15 cellular contexts compared by ENCODE assay signal in the genomic region with DNA sequence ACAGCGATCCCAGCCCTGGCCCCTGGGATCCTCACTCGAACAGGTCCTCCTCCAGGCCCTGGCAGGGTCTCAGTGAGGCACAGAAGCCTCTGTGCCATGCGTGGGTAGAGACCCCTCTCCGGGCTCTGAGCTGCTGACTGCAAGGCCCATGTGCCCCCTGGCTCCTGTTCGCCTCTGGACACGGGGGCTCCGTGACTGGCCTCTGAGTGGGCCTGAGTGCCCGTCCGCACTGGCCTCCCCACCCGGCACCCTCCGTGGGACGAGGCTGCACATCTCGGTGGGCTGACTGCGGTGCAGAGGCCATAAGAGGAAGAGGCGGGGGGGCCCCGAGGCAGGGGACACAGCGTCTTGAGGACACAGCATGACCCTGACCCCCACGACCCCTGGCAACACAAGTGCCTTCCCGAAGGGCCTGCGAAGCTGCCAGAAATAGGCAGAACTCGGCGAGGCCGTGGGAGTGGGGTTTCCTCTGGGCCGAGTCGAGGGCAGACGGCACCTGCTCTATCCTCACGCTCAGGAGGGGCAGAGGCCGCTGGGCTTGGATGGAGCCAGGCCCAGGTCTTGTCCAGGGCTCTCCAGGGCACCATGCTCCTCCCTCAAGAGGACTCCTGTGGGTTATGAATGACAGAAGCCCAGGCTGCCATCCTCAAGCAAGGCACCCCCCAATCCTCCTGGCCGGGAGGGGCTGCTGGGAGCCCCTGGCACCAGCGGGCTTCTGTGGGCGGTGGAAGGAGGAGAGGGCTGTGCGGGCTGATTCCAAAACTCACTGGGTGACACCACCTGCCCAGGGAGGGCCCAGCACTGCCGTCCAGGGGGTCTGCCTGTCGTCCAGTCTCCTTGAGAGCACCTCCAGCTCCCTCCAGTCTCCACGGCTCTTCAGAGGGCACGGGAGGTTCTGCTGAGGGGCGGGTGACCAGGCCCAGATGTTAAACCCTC. TPM values are rescaled to one million over a fixed set of nuclear protein-coding genes. Genes with fewer than 3 reads are reported as not detected.
DNase-seq lines count a peak whose midpoint lies in the region; ATAC-seq and TF ChIP-seq lines count a peak whose summit lies in the region.
"Had no signal": no experiment of that assay in that cellular context is flagged by ENCODE, and none has a peak within 500 bp of the region (broad histone marks: within the 10 kb centered on the region; RNA-seq: fewer than 3 reads in every experiment).

No MANE protein-coding gene starts in this region.

- peaks cover 74% of the 10 kb centered on the region for H3K36me3 ChIP-seq in effector memory CD4-positive, alpha-beta T cell (ENCODE audit: control insufficient read depth, insufficient read depth, low read length)
- H3K36me3 ChIP-seq in mucosa of descending colon (ENCODE audit: low read depth) (no peaks in the 10 kb centered on the region), transverse colon (no peaks in the 10 kb centered on the region)

- H3K9me3 Mint-ChIP-seq in activated T-cell treated with anti-CD3 and anti-CD28 coated beads, Interleukin-2, amount 50 U/mL, for 24 hours = no peaks in the 10 kb centered on the region
- H3K9me3 Mint-ChIP-seq: naive B cell had no signal

- H3K4me3 Mint-ChIP-seq in activated T-cell treated with anti-CD3 and anti-CD28 coated beads, Interleukin-2, amount 50 U/mL, for 24 hours = no peak overlapping the region

- DNase-seq in activated T-cell treated with anti-CD3 and anti-CD28 coated beads, Interleukin-2, amount 50 U/mL, for 24 hours = no peak
- DNase-seq in activated T-cell treated with anti-CD3 and anti-CD28 coated beads for 4 hours (no peak), mucosa of descending colon (peak in 2 of 3 donors; percentile 25 to 50), transverse colon (peak; percentile 5), NCI-H748 (lab: John Stamatoyannopoulos, UW; ENCODE audit: unreplicated experiment) (no peak)
- DNase-seq in effector memory CD4-positive, alpha-beta T cell = no peak
- DNase-seq: activated CD4-positive, alpha-beta T cell treated with anti-CD3 and anti-CD28 coated beads for 1 hour; glutamatergic neuron; naive B cell; NCI-H1694 treated with DMSO at 0.1 percent for 48 hours; NCI-H510A; stimulated activated naive CD4-positive, alpha-beta T cell; T-helper 1 cell had no signal

- ATAC-seq in mucosa of descending colon = no peak
- no peak for ATAC-seq in GM18909 (IDR thresholded peaks at IDR 0.05; ENCODE audit: poor library complexity, unreplicated experiment)
- ATAC-seq in HG02610 (IDR thresholded peaks at IDR 0.05; ENCODE audit: unreplicated experiment) = no peak

- peaks cover 58% of the 10 kb centered on the region for H3K4me1 Mint-ChIP-seq in activated T-cell treated with anti-CD3 and anti-CD28 coated beads, Interleukin-2, amount 50 U/mL, for 24 hours (ENCODE audit: low read depth)

- no peak for TF ChIP-seq CTCF in mucosa of descending colon (IDR thresholded peaks at IDR 0.05)
- TF ChIP-seq CTCF in transverse colon (IDR thresholded peaks at IDR 0.05) = no peak

- TF ChIP-seq EP300 in transverse colon (IDR thresholded peaks at IDR 0.05; ENCODE audit: low read depth) = no peak

- no peaks in the 10 kb centered on the region for H3K27me3 Mint-ChIP-seq in activated T-cell treated with anti-CD3 and anti-CD28 coated beads, Interleukin-2, amount 50 U/mL, for 24 hours
- H3K27me3 Mint-ChIP-seq: naive B cell had no signal

- H3K9me3 ChIP-seq in effector memory CD4-positive, alpha-beta T cell (ENCODE audit: control insufficient read depth, low read length) = no peaks in the 10 kb centered on the region
- H3K9me3 ChIP-seq in mucosa of descending colon (no peaks in the 10 kb centered on the region), transverse colon (no peaks in the 10 kb centered on the region)

- H3K27ac ChIP-seq in effector memory CD4-positive, alpha-beta T cell (ENCODE audit: insufficient read depth, low read length, poor library complexity, severe bottlenecking) = peak overlapping the region; percentile 17
- H3K27ac ChIP-seq in transverse colon = no peak overlapping the region

- no peak for TF ChIP-seq POLR2A in transverse colon (IDR thresholded peaks at IDR 0.05)

- in situ Hi-C loops in transverse colon (cut with MboI; ENCODE audit: low pct_ligation_motif_present in 1 of 4, low pct_unique_long_range_greater_than_20kb in 1 of 4, low sequenced_read_pairs in 3 of 4) = no loop called here

- H3K4me1 ChIP-seq in effector memory CD4-positive, alpha-beta T cell (ENCODE audit: control insufficient read depth, insufficient read depth, low read length, poor library complexity, severe bottlenecking) = peaks cover 39% of the 10 kb centered on the region
- peaks cover 16% of the 10 kb centered on the region for H3K4me1 ChIP-seq in mucosa of descending colon (ENCODE audit: low read depth)
- H3K4me1 ChIP-seq in transverse colon = peaks cover 10 to 18% (median 14%) of the 10 kb centered on the region in 4 donors

- H3K27ac Mint-ChIP-seq in activated T-cell treated with anti-CD3 and anti-CD28 coated beads, Interleukin-2, amount 50 U/mL, for 24 hours = peak overlapping the region; percentile 82
- H3K27ac Mint-ChIP-seq: naive B cell had no signal

- no peak overlapping the region for H3K4me3 ChIP-seq in effector memory CD4-positive, alpha-beta T cell (ENCODE audit: insufficient read depth, low read depth, low read length, poor library complexity, severe bottlenecking)
- H3K4me3 ChIP-seq in mucosa of descending colon = no peak overlapping the region
- no peak overlapping the region for H3K4me3 ChIP-seq in transverse colon

- H3K36me3 Mint-ChIP-seq in activated T-cell treated with anti-CD3 and anti-CD28 coated beads, Interleukin-2, amount 50 U/mL, for 24 hours (ENCODE audit: low read depth) = peaks cover 33% of the 10 kb centered on the region
- H3K36me3 Mint-ChIP-seq: naive B cell had no signal

- WGBS in transverse colon (ENCODE audit: low coverage in 1 of 2), 2 donors = 90% methylated on average over 36 of the region's 37 CpGs; no CpG with 5 or more reads in 1 of the 2 donors

- intact Hi-C loops in mucosa of descending colon (cut with DNase I, micrococcal nuclease) (no loop called here), transverse colon (cut with DNase I; ENCODE audit: low total_unique reads) (no loop called here)

- no peaks in the 10 kb centered on the region for H3K27me3 ChIP-seq in effector memory CD4-positive, alpha-beta T cell (replicated peaks; ENCODE audit: control insufficient read depth, insufficient read depth, low read length, poor library complexity, severe bottlenecking)
- no peaks in the 10 kb centered on the region for H3K27me3 ChIP-seq in transverse colon

RNA-seq across cellular contexts. Expression of gene RASA3, which starts 52.6 kb away (rescaled TPM):
- 10 to 100 TPM in 1 of 3 donors, 1 to 10 TPM in 2; 7.9 to 19.0 (median 8.4) TPM for total RNA-seq in mucosa of descending colon
- 10 to 100 TPM in 1 of 4 donors, 1 to 10 TPM in 3; 4.4 to 15.6 (median 8.5) TPM for total RNA-seq in transverse colon

Comparison
In these comparisons a context has a peak if more than half of its experiments do, and no peak if none do; other contexts are left out.
1. DNase-seq: peak in mucosa of descending colon (2 of 3) and transverse colon (single experiment); none in activated T-cell treated with anti-CD3 and anti-CD28 coated beads, Interleukin-2, amount 50 U/mL, for 24 hours (single experiment), activated T-cell treated with anti-CD3 and anti-CD28 coated beads for 4 hours (single experiment), effector memory CD4-positive, alpha-beta T cell (0 of 3) and NCI-H748 (single experiment).